19 cellular contexts compared by ENCODE assay signal in the genomic region with DNA sequence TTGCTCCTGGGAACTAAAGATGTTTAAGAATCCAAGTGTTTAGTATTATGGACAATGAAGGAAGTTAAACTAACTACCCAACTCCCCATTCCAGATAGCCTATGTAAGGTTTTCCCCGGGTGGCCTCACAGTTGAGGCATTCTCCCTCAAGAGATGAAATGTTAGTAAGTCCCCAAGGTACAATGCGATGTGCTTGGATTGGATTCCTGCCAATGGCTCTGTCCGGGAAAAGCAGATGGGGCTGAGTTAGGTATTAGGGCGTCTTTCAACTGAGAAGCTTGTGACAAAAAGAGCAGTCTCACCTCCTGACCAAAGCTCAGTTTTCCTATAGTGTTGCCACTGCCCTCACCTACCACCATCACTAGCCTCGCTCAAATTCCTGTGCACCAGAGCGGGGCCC.
"Had no signal": no experiment of that assay in that cellular context is flagged by ENCODE, and none has a peak within 500 bp of the region (broad histone marks: within the 10 kb centered on the region; RNA-seq: fewer than 3 reads in every experiment).

No MANE protein-coding gene starts in this region.

- H2AFZ ChIP-seq: hepatocyte had no signal

- H3K27ac Mint-ChIP-seq: activated naive CD8-positive, alpha-beta T cell treated with anti-CD3 and anti-CD28 coated beads, Interleukin-2, amount 50 U/mL, for 24 hours; activated T-helper 17 cell treated with anti-CD3 and anti-CD28 coated beads, Interleukin-2, amount 50 U/mL, for 72 hours had no signal

- H3K9me3 Mint-ChIP-seq: activated naive CD8-positive, alpha-beta T cell treated with anti-CD3 and anti-CD28 coated beads, Interleukin-2, amount 50 U/mL, for 24 hours; activated T-helper 17 cell treated with anti-CD3 and anti-CD28 coated beads, Interleukin-2, amount 50 U/mL, for 72 hours had no signal

- H3K4me2 ChIP-seq: hepatocyte had no signal

- H3K4me3 ChIP-seq: ascending aorta, gastroesophageal sphincter, hepatocyte, lung, psoas muscle, right lobe of liver, spleen, stomach, testis, upper lobe of left lung had no signal

- H3K36me3 ChIP-seq: ascending aorta, gastroesophageal sphincter, right lobe of liver, spleen, stomach, upper lobe of left lung, WERI-Rb-1 had no signal

- H3K9me3 ChIP-seq: ascending aorta, gastroesophageal sphincter, psoas muscle, right lobe of liver, spleen, stomach, testis, upper lobe of left lung had no signal

- ATAC-seq: activated naive CD8-positive, alpha-beta T cell treated with anti-CD3 and anti-CD28 coated beads, Interleukin-2, amount 50 U/mL, for 24 hours; activated T-helper 17 cell treated with anti-CD3 and anti-CD28 coated beads, Interleukin-2, amount 50 U/mL, for 72 hours; gastroesophageal sphincter; psoas muscle; right lobe of liver had no signal

- H3K4me3 Mint-ChIP-seq: activated naive CD8-positive, alpha-beta T cell treated with anti-CD3 and anti-CD28 coated beads, Interleukin-2, amount 50 U/mL, for 24 hours; activated T-helper 17 cell treated with anti-CD3 and anti-CD28 coated beads, Interleukin-2, amount 50 U/mL, for 72 hours had no signal

- H3K4me1 Mint-ChIP-seq: activated naive CD8-positive, alpha-beta T cell treated with anti-CD3 and anti-CD28 coated beads, Interleukin-2, amount 50 U/mL, for 24 hours; activated T-helper 17 cell treated with anti-CD3 and anti-CD28 coated beads, Interleukin-2, amount 50 U/mL, for 72 hours had no signal

- H3K27me3 ChIP-seq: ascending aorta, gastroesophageal sphincter, hepatocyte, right lobe of liver, spleen, stomach, testis, upper lobe of left lung had no signal

- H3K79me2 ChIP-seq: hepatocyte had no signal

- H3K27ac ChIP-seq: ascending aorta, gastroesophageal sphincter, hepatocyte, psoas muscle, right lobe of liver, spleen, stomach, testis, upper lobe of left lung, WERI-Rb-1 had no signal

- DNase-seq: activated CD4-positive, alpha-beta T cell treated with anti-CD3 and anti-CD28 coated beads, Interleukin-2, amount 50 U/mL, for 48 hours; activated naive CD4-positive, alpha-beta T cell treated with Interleukin-2 at 50 U/mL for 16 hours; activated naive CD8-positive, alpha-beta T cell treated with anti-CD3 and anti-CD28 coated beads, Interleukin-2, amount 50 U/mL, for 24 hours; erythroblast; islet precursor cell; midbrain; psoas muscle; right lobe of liver; spleen; stimulated activated CD4-positive, alpha-beta T cell treated with anti-CD3 and anti-CD28 coated beads, Interleukin-1b, Interleukin-23, amount 100 ng/mL, for 48 hours; stomach; testis; upper lobe of left lung; WERI-Rb-1 had no signal

- H3K4me1 ChIP-seq: ascending aorta, gastroesophageal sphincter, psoas muscle, right lobe of liver, spleen, stomach, testis, upper lobe of left lung had no signal

- H3K27me3 Mint-ChIP-seq: activated naive CD8-positive, alpha-beta T cell treated with anti-CD3 and anti-CD28 coated beads, Interleukin-2, amount 50 U/mL, for 24 hours; activated T-helper 17 cell treated with anti-CD3 and anti-CD28 coated beads, Interleukin-2, amount 50 U/mL, for 72 hours had no signal
